9 cellular contexts compared by ENCODE assay signal in the genomic region with DNA sequence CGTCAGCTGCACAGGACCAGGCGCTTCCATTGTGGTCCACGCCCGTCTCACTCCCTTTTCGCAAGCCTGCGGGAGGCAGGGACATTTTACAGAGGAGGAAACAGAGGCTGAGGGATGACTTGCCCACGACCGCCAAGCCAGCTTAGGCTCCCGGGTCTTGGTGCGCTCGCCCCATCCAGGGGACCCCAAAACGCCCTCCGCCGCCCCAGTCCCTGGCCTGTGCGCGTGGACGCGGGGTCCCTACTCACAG. TPM values are rescaled to one million over a fixed set of nuclear protein-coding genes. Genes with fewer than 3 reads are reported as not detected.
DNase-seq lines count a peak whose midpoint lies in the region; ATAC-seq and TF ChIP-seq lines count a peak whose summit lies in the region.
"Had no signal": no experiment of that assay in that cellular context is flagged by ENCODE, and none has a peak within 500 bp of the region (broad histone marks: within the 10 kb centered on the region; RNA-seq: fewer than 3 reads in every experiment).

No MANE protein-coding gene starts in this region.

- H3K4me1 ChIP-seq in NT2/D1 (ENCODE audit: insufficient read depth, insufficient read length) (peaks cover 7% of the 10 kb centered on the region), duodenal mucosa (ENCODE audit: control insufficient read depth in 1 of 2, insufficient read depth in 2 of 2, low read length in 2 of 2) (peaks cover 23 to 37% of the 10 kb centered on the region in 2 donors)

- H3K4me3 ChIP-seq in AG04450 (ENCODE audit: low read depth, low read length), result peak overlapping the region; percentile 31
- peak overlapping the region; percentile 37 for H3K4me3 ChIP-seq in NT2/D1 (ENCODE audit: insufficient read length, low read depth)
- H3K4me3 ChIP-seq in duodenal mucosa (ENCODE audit: low read depth in 1 of 2, low read length in 2 of 2), result peak overlapping the region; percentile 69 to 74

- no peak for ATAC-seq in HG03521 (IDR thresholded peaks at IDR 0.05; ENCODE audit: unreplicated experiment)

- H3K9ac ChIP-seq in NT2/D1 (ENCODE audit: insufficient read length, low read depth), result peak overlapping the region; percentile 74
- H3K9ac ChIP-seq in duodenal mucosa (ENCODE audit: low read depth in 1 of 2, low read length in 2 of 2), result peak overlapping the region in 1 of 2 donors; percentile 38

- H3K27me3 Mint-ChIP-seq in nephron progenitor cell (ENCODE audit: low read depth, poor library complexity), result peaks cover 97% of the 10 kb centered on the region

- H3K9me3 Mint-ChIP-seq in nephron progenitor cell, result no peaks in the 10 kb centered on the region

- no peak overlapping the region for H3K27ac Mint-ChIP-seq in nephron progenitor cell

- H3K27ac ChIP-seq in AG04450 (ENCODE audit: low read depth, low read length) (no peak overlapping the region), duodenal mucosa (ENCODE audit: low read depth, low read length) (no peak overlapping the region)

- TF ChIP-seq CTCF in AG04450 (IDR thresholded peaks at IDR 0.05; ENCODE audit: low read depth, low read length) (no peak), nephron progenitor cell (IDR thresholded peaks at IDR 0.05) (no peak)

- H3K36me3 Mint-ChIP-seq in nephron progenitor cell (ENCODE audit: low read depth), result no peaks in the 10 kb centered on the region

- H3K4me1 Mint-ChIP-seq in nephron progenitor cell, result peaks cover 19% of the 10 kb centered on the region

- H3K36me3 ChIP-seq in NT2/D1 (ENCODE audit: insufficient read depth, insufficient read length, low read length), result no peaks in the 10 kb centered on the region
- no peaks in the 10 kb centered on the region for H3K36me3 ChIP-seq in duodenal mucosa (ENCODE audit: control insufficient read depth in 1 of 2, insufficient read depth in 2 of 2, low read length in 2 of 2)

- peak overlapping the region; percentile 76 for H3K4me3 Mint-ChIP-seq in nephron progenitor cell

- peaks cover 75% of the 10 kb centered on the region for H3K27me3 ChIP-seq in AG04450 (ENCODE audit: control insufficient read depth, insufficient read depth, low read length)
- peaks cover 72% of the 10 kb centered on the region for H3K27me3 ChIP-seq in NT2/D1 (ENCODE audit: insufficient read depth, insufficient read length)
- peaks cover 23 to 38% of the 10 kb centered on the region in 2 donors for H3K27me3 ChIP-seq in duodenal mucosa (ENCODE audit: control insufficient read depth in 1 of 2, insufficient read depth in 2 of 2, low read length in 2 of 2)

- DNase-seq in AG04450 (ENCODE audit: low read depth, low spot score), result no peak
- DNase-seq in NT2/D1 (ENCODE audit: low read depth, low spot score), result no peak
- DNase-seq in nephron progenitor cell, result no peak
- no peak for DNase-seq in activated CD4-positive, CD25-positive, alpha-beta regulatory T cell (lab: John Stamatoyannopoulos, UW)
- DNase-seq in NCI-H526 (lab: John Stamatoyannopoulos, UW), result no peak
- DNase-seq in SKM-1 (lab: John Stamatoyannopoulos, UW; ENCODE audit: unreplicated experiment), result no peak
- DNase-seq: MV-4-11 had no signal

- H3K9me3 ChIP-seq in AG04450 (ENCODE audit: control insufficient read depth, insufficient read depth, low read length), result peaks cover 6% of the 10 kb centered on the region
- no peaks in the 10 kb centered on the region for H3K9me3 ChIP-seq in NT2/D1 (ENCODE audit: insufficient read depth, low read length)
- H3K9me3 ChIP-seq in duodenal mucosa (ENCODE audit: control insufficient read depth in 1 of 2, low read length in 2 of 2), result no peaks in the 10 kb centered on the region

- POLR2A ChIA-PET in AG04450 (lab: Yijun Ruan, JAX), result no interaction called here

- CTCF ChIA-PET in AG04450 (lab: Charles Lee), result interaction anchor here (1.2 to 4.3 kb wide), 2 partner anchors 16 to 308 kb away, joined by 4 to 52 read pairs; no protein-coding TSS in a partner anchor

RNA-seq across cellular contexts. Expression of a gene that starts 0.3 kb away (rescaled TPM):
- polyA plus RNA-seq in AG04450 (2011; rRNA removed), result not detected in 2 replicates
- polyA minus RNA-seq in AG04450 (2011; rRNA and poly(A)+ RNA removed), result not detected in 2 replicates
